In genomic region chr3:136671921-136672320, GRCh38 we compare ENCODE assay signal across 21 cellular contexts.
DNase-seq lines count a peak whose midpoint lies in the region; ATAC-seq, FAIRE-seq and TF ChIP-seq lines count a peak whose summit lies in the region.
"Had no signal": no experiment of that assay in that cellular context is flagged by ENCODE, and none has a peak within 500 bp of the region (broad histone marks: within the 10 kb centered on the region; RNA-seq: fewer than 3 reads in every experiment).

No MANE protein-coding gene starts in this region.

- H3K27ac Mint-ChIP-seq in natural killer cell (peak overlapping the region; percentile 81 to 83), astrocyte (ENCODE audit: unreplicated experiment) (no peak overlapping the region)
- no peak overlapping the region for H3K27ac Mint-ChIP-seq in natural killer cell treated with Interleukin-12 subunit alpha and Interleukin-12 subunit beta and Interleukin-15 and Interleukin-18, amount 100 ng/mL, for 72 hours
- H3K27ac Mint-ChIP-seq: activated T-helper 17 cell treated with anti-CD3 and anti-CD28 coated beads, Interleukin-2, amount 50 U/mL, for 72 hours; stimulated activated naive B cell treated with anti-CD40 and anti-IgM and Interleukin-4, amounts not matched to agents 10 μg/mL and 1 μg/mL and 100 μg/mL, for 72 hours had no signal

- H3K4me2 ChIP-seq in astrocyte (ENCODE audit: low read length): no peak overlapping the region
- H3K4me2 ChIP-seq in PC-9: no peak overlapping the region

- H3K9me3 ChIP-seq in astrocyte (ENCODE audit: insufficient read depth, low read depth, low read length): no peaks in the 10 kb centered on the region
- H3K9me3 ChIP-seq in PC-9 (ENCODE audit: insufficient read depth, low read depth): no peaks in the 10 kb centered on the region
- H3K9me3 ChIP-seq: transverse colon had no signal

- peaks cover 4% of the 10 kb centered on the region for H3F3A ChIP-seq in PC-9 (ENCODE audit: insufficient read depth, low read depth)

- H3K4me1 Mint-ChIP-seq in natural killer cell (peaks cover 47 to 70% of the 10 kb centered on the region in 2 donors), astrocyte (ENCODE audit: low read depth, unreplicated experiment) (peaks cover 9% of the 10 kb centered on the region)
- H3K4me1 Mint-ChIP-seq in natural killer cell treated with Interleukin-12 subunit alpha and Interleukin-12 subunit beta and Interleukin-15 and Interleukin-18, amount 100 ng/mL, for 72 hours (ENCODE audit: low read depth in 2 of 2): peaks cover 41 to 44% of the 10 kb centered on the region in 2 donors
- H3K4me1 Mint-ChIP-seq: nephron progenitor cell had no signal

- no peak for ATAC-seq in natural killer cell
- no peak for ATAC-seq in natural killer cell treated with Interleukin-12 subunit alpha and Interleukin-12 subunit beta and Interleukin-15 and Interleukin-18, amount 100 ng/mL, for 72 hours
- ATAC-seq: activated T-helper 17 cell treated with anti-CD3 and anti-CD28 coated beads, Interleukin-2, amount 50 U/mL, for 72 hours; stimulated activated naive B cell treated with anti-CD40 and anti-IgM and Interleukin-4, amounts not matched to agents 10 μg/mL and 1 μg/mL and 100 μg/mL, for 72 hours had no signal

- peak overlapping the region; percentile 13 for H3K4me3 Mint-ChIP-seq in natural killer cell
- H3K4me3 Mint-ChIP-seq in natural killer cell treated with Interleukin-12 subunit alpha and Interleukin-12 subunit beta and Interleukin-15 and Interleukin-18, amount 100 ng/mL, for 72 hours: no peak overlapping the region
- no peak overlapping the region for H3K4me3 Mint-ChIP-seq in astrocyte (ENCODE audit: unreplicated experiment)
- H3K4me3 Mint-ChIP-seq: activated T-helper 17 cell treated with anti-CD3 and anti-CD28 coated beads, Interleukin-2, amount 50 U/mL, for 72 hours; nephron progenitor cell; stimulated activated naive B cell treated with anti-CD40 and anti-IgM and Interleukin-4, amounts not matched to agents 10 μg/mL and 1 μg/mL and 100 μg/mL, for 72 hours had no signal

- no peaks in the 10 kb centered on the region for H3K9me3 Mint-ChIP-seq in natural killer cell
- no peaks in the 10 kb centered on the region for H3K9me3 Mint-ChIP-seq in natural killer cell treated with Interleukin-12 subunit alpha and Interleukin-12 subunit beta and Interleukin-15 and Interleukin-18, amount 100 ng/mL, for 72 hours
- no peaks in the 10 kb centered on the region for H3K9me3 Mint-ChIP-seq in astrocyte (ENCODE audit: unreplicated experiment)
- H3K9me3 Mint-ChIP-seq: activated T-helper 17 cell treated with anti-CD3 and anti-CD28 coated beads, Interleukin-2, amount 50 U/mL, for 72 hours; nephron progenitor cell had no signal

- H3K27me3 Mint-ChIP-seq in natural killer cell (ENCODE audit: low read depth in 2 of 2): no peaks in the 10 kb centered on the region
- no peaks in the 10 kb centered on the region for H3K27me3 Mint-ChIP-seq in natural killer cell treated with Interleukin-12 subunit alpha and Interleukin-12 subunit beta and Interleukin-15 and Interleukin-18, amount 100 ng/mL, for 72 hours
- H3K27me3 Mint-ChIP-seq in astrocyte (ENCODE audit: low read depth, unreplicated experiment): no peaks in the 10 kb centered on the region
- H3K27me3 Mint-ChIP-seq: activated T-helper 17 cell treated with anti-CD3 and anti-CD28 coated beads, Interleukin-2, amount 50 U/mL, for 72 hours; stimulated activated naive B cell treated with anti-CD40 and anti-IgM and Interleukin-4, amounts not matched to agents 10 μg/mL and 1 μg/mL and 100 μg/mL, for 72 hours had no signal

- no peak overlapping the region for H3K9ac ChIP-seq in astrocyte (ENCODE audit: low read length)

- H3K27me3 ChIP-seq in astrocyte (ENCODE audit: insufficient read depth, low read length) (no peaks in the 10 kb centered on the region), PC-9 (ENCODE audit: insufficient read depth, low read depth) (no peaks in the 10 kb centered on the region)
- H3K27me3 ChIP-seq: transverse colon had no signal

- intact Hi-C loops in natural killer cell (cut with micrococcal nuclease): no loop called here
- intact Hi-C loops in PC-9 (cut with micrococcal nuclease; ENCODE audit: unreplicated experiment): no loop called here

- H2AFZ ChIP-seq in astrocyte (ENCODE audit: low read depth, low read length) (no peak overlapping the region), PC-9 (no peak overlapping the region)

- no TSS peak for BruUV-seq in PC-9 (replicated peaks; lab: Mats Ljungman, UMichigan)

- H3K9me2 ChIP-seq in PC-9 (ENCODE audit: insufficient read depth): no peaks in the 10 kb centered on the region

- POLR2A ChIA-PET in PC-9 (lab: Charles Lee; ENCODE audit: unreplicated experiment): no interaction called here

- H3K36me3 ChIP-seq in astrocyte (ENCODE audit: insufficient read depth, low read length) (no peaks in the 10 kb centered on the region), PC-9 (ENCODE audit: low read depth) (0 out of 2 replicates have a peak, but pooled peaks cover 3% of the 10 kb centered on the region)
- H3K36me3 ChIP-seq: transverse colon had no signal

- CTCF ChIA-PET in PC-9 (lab: Charles Lee): no interaction called here

- peaks cover 89% of the 10 kb centered on the region for H3K79me2 ChIP-seq in astrocyte (ENCODE audit: insufficient read depth, low read length)
- peaks cover 54% of the 10 kb centered on the region for H3K79me2 ChIP-seq in PC-9 (ENCODE audit: low read depth)

- in situ Hi-C loops in KBM-7 (cut with MboI; ENCODE audit: low pct_unique_long_range_greater_than_20kb, low sequenced_read_pairs): no loop called here

- H3K4me3 ChIP-seq in astrocyte (ENCODE audit: insufficient read depth, low read depth, low read length) (no peak overlapping the region), foreskin fibroblast (ENCODE audit: low read depth in 1 of 2, low read length in 2 of 2) (no peak overlapping the region), PC-9 (no peak overlapping the region)
- H3K4me3 ChIP-seq: transverse colon had no signal

- DNase-seq in natural killer cell (no peak), astrocyte (ENCODE audit: low read depth) (peak; percentile 69), foreskin fibroblast (peak; percentile 6 to 21), PC-9 (no peak), KBM-7 (no peak), COR-L47 (lab: John Stamatoyannopoulos, UW) (no peak), activated gamma-delta T cell (lab: John Stamatoyannopoulos, UW) (no peak)
- DNase-seq in natural killer cell treated with Interleukin-12 subunit alpha and Interleukin-12 subunit beta and Interleukin-15 and Interleukin-18, amount 100 ng/mL, for 72 hours (ENCODE audit: low spot score): no peak
- DNase-seq: 8988T; activated CD4-positive, CD25-positive, alpha-beta regulatory T cell treated with anti-CD3 and anti-CD28 coated beads, Interleukin-2, amount 50 U/mL, for 72 hours; amniotic stem cell; mammary epithelial cell; NCI-H1930; NCI-H69; nephron progenitor cell; stimulated activated CD4-positive, alpha-beta T cell treated with anti-CD3 and anti-CD28 coated beads, Interleukin-15, amount 100 ng/mL, for 24 hours; stimulated activated naive B cell treated with anti-CD40 and anti-IgM and Interleukin-4, amounts not matched to agents 10 μg/mL and 1 μg/mL and 100 μg/mL, for 72 hours; T-helper 9 cell; transverse colon had no signal

- H3K27ac ChIP-seq in astrocyte (ENCODE audit: low read depth, low read length) (peak overlapping the region; percentile 8), PC-9 (no peak overlapping the region)
- H3K27ac ChIP-seq: transverse colon had no signal

- H3K36me3 Mint-ChIP-seq in natural killer cell (no peaks in the 10 kb centered on the region), astrocyte (ENCODE audit: low read depth, unreplicated experiment) (peaks cover 1% of the 10 kb centered on the region)
- H3K36me3 Mint-ChIP-seq in natural killer cell treated with Interleukin-12 subunit alpha and Interleukin-12 subunit beta and Interleukin-15 and Interleukin-18, amount 100 ng/mL, for 72 hours: peaks cover 4% of the 10 kb centered on the region

- no peak for FAIRE-seq in astrocyte (lab: Jason Lieb, UNC)
- FAIRE-seq: colon had no signal

- TF ChIP-seq CTCF in natural killer cell (IDR thresholded peaks at IDR 0.05): no peak
- TF ChIP-seq CTCF in astrocyte (IDR thresholded peaks at IDR 0.05; ENCODE audit: insufficient read depth, low read depth, low read length): no peak
- no peak for TF ChIP-seq CTCF in foreskin fibroblast (IDR thresholded peaks at IDR 0.05; ENCODE audit: low read depth, low read length)
- no peak for TF ChIP-seq CTCF in PC-9 (conservative IDR thresholded peaks at IDR 0.05)

- peaks cover 30% of the 10 kb centered on the region for H4K20me1 ChIP-seq in astrocyte (ENCODE audit: insufficient read depth, low read length)
- no peaks in the 10 kb centered on the region for H4K20me1 ChIP-seq in PC-9 (ENCODE audit: insufficient read depth)

- H3K4me1 ChIP-seq in astrocyte (ENCODE audit: insufficient read depth, low read length): no peaks in the 10 kb centered on the region
- no peaks in the 10 kb centered on the region for H3K4me1 ChIP-seq in PC-9 (replicated peaks; ENCODE audit: insufficient read depth)

Comparison
In these comparisons a context has a peak if more than half of its experiments do, and no peak if none do; other contexts are left out.
1. H3K27ac Mint-ChIP-seq: peak in natural killer cell (2 of 2); none in natural killer cell treated with Interleukin-12 subunit alpha and Interleukin-12 subunit beta and Interleukin-15 and Interleukin-18, amount 100 ng/mL, for 72 hours (0 of 2) and astrocyte (single experiment).
2. DNase-seq: peak in astrocyte (single experiment) and foreskin fibroblast (2 of 2); none in natural killer cell (single experiment), natural killer cell treated with Interleukin-12 subunit alpha and Interleukin-12 subunit beta and Interleukin-15 and Interleukin-18, amount 100 ng/mL, for 72 hours (single experiment), PC-9 (0 of 2), KBM-7 (single experiment), COR-L47 (single experiment) and activated gamma-delta T cell (single experiment).